Comparison of ENCODE assay signal across 13 cellular contexts in genomic region chr16:48503779-48504178, GRCh38.
DNase-seq lines count a peak whose midpoint lies in the region; ATAC-seq, FAIRE-seq and TF ChIP-seq lines count a peak whose summit lies in the region.
"Had no signal": no experiment of that assay in that cellular context is flagged by ENCODE, and none has a peak within 500 bp of the region (broad histone marks: within the 10 kb centered on the region; RNA-seq: fewer than 3 reads in every experiment).

No MANE protein-coding gene starts in this region.

- intact Hi-C loops in A673 (cut with micrococcal nuclease; ENCODE audit: unreplicated experiment): no loop called here
- intact Hi-C loops in mucosa of descending colon (cut with DNase I, micrococcal nuclease): no loop called here

- peak overlapping the region; percentile 29 for H3K27ac ChIP-seq in A673 (ENCODE audit: low read depth, low read length, poor library complexity, severe bottlenecking)

- CTCF ChIA-PET in A673 (lab: Charles Lee): interaction anchor here (1.3 kb wide), 1 partner anchor 119 kb away, joined by 4 read pairs; no protein-coding TSS in a partner anchor

- DNase-seq in A673 (ENCODE audit: low spot score) (peak; percentile 94), M059J (ENCODE audit: low read depth) (peak; percentile 28), epidermal melanocyte (ENCODE audit: insufficient read length, low spot score) (peak; percentile 54), mucosa of descending colon (peak in 2 of 3 donors; percentile 41 to 47), NCI-H128 (lab: John Stamatoyannopoulos, UW; ENCODE audit: unreplicated experiment) (no peak), GM12892 (ENCODE audit: insufficient read length) (no peak), GM20000 (ENCODE audit: low spot score) (no peak), germinal center (ENCODE audit: low spot score) (no peak)
- DNase-seq: activated CD4-positive, alpha-beta T cell treated with anti-CD3 and anti-CD28 coated beads, Interleukin-2, amount 50 U/mL, for 1 hour; DMS53; mammary epithelial cell; substantia nigra had no signal

- no TSS peak for BruUV-seq in A673 (replicated peaks; lab: Mats Ljungman, UMichigan)

- TF ChIP-seq POLR2A in GM12892 (IDR thresholded peaks at IDR 0.05; ENCODE audit: low read depth, low read length): no peak

- H3K9me3 ChIP-seq in A673 (ENCODE audit: low read depth, low read length, poor library complexity, severe bottlenecking) (peaks cover 4% of the 10 kb centered on the region), mucosa of descending colon (no peaks in the 10 kb centered on the region)

- POLR2A ChIA-PET in A673 (lab: Charles Lee; ENCODE audit: low non-redundant PET): no interaction called here

- H3K4me3 ChIP-seq in A673 (ENCODE audit: low read depth, low read length, poor library complexity, severe bottlenecking): no peak overlapping the region
- no peak overlapping the region for H3K4me3 ChIP-seq in mucosa of descending colon

- H3K36me3 ChIP-seq in A673 (ENCODE audit: insufficient read depth, low read length, poor library complexity, severe bottlenecking) (no peaks in the 10 kb centered on the region), mucosa of descending colon (ENCODE audit: low read depth) (no peaks in the 10 kb centered on the region)

- TF ChIP-seq CTCF in A673 (conservative IDR thresholded peaks at IDR 0.05; ENCODE audit: low read depth, low read length): no peak
- no peak for TF ChIP-seq CTCF in mucosa of descending colon (IDR thresholded peaks at IDR 0.05)
- TF ChIP-seq CTCF in GM20000 (IDR thresholded peaks at IDR 0.05; ENCODE audit: extremely low read depth, missing control alignments): no peak

- ATAC-seq in mucosa of descending colon: no peak

- H3K27me3 ChIP-seq in A673 (replicated peaks; ENCODE audit: insufficient read depth, low read depth, low read length, poor library complexity): no peaks in the 10 kb centered on the region

- FAIRE-seq in GM12892 (lab: Jason Lieb, UNC): no peak
- FAIRE-seq: colon had no signal

- H3K4me1 ChIP-seq in A673 (ENCODE audit: insufficient read depth, low read length, poor library complexity, severe bottlenecking) (peaks cover 57% of the 10 kb centered on the region), mucosa of descending colon (ENCODE audit: low read depth) (no peaks in the 10 kb centered on the region)

Comparison
In these comparisons a context has a peak if more than half of its experiments do, and no peak if none do; other contexts are left out.
1. DNase-seq: peak in A673 (single experiment), M059J (single experiment), epidermal melanocyte (single experiment) and mucosa of descending colon (2 of 3); none in NCI-H128 (single experiment), GM12892 (single experiment), GM20000 (single experiment) and germinal center (single experiment).